2 cellular contexts compared by ENCODE assay signal in genomic region chr9:106934424-106934823, GRCh38.
A peak's percentile ranks its signal among the peaks of the same experiment; 100 is the strongest.
TF ChIP-seq lines count a peak whose summit lies in the region.

No MANE protein-coding gene starts in this region.

TF ChIP-seq in GM23338, 12 proteins besides CTCF, POLR2A, EP300 and RAD21 (continued from another document):
- no peak for TF ChIP-seq ZNF462 (CRISPR knock-in tag; IDR thresholded peaks at IDR 0.05)
- TF ChIP-seq NANOG (IDR thresholded peaks at IDR 0.05; ENCODE audit: borderline replicate concordance): no peak
- TF ChIP-seq REST (IDR thresholded peaks at IDR 0.05; ENCODE audit: unreplicated experiment): peak; percentile 29
- no peak for TF ChIP-seq EZH2 (IDR thresholded peaks at IDR 0.05; ENCODE audit: low read depth, unreplicated experiment)
- TF ChIP-seq ZNF331 (CRISPR knock-in tag; IDR thresholded peaks at IDR 0.05; ENCODE audit: low read depth): no peak
- TF ChIP-seq EZH2phosphoT487 (IDR thresholded peaks at IDR 0.05; ENCODE audit: unreplicated experiment): no peak

TF ChIP-seq in WTC11, 78 proteins besides CTCF, POLR2A, EP300 and RAD21 (continued from another document):
- TF ChIP-seq MAX (CRISPR knock-in tag; IDR thresholded peaks at IDR 0.05) (no peak), ZMAT4 (CRISPR knock-in tag; IDR thresholded peaks at IDR 0.05) (no peak), ELF4 (CRISPR knock-in tag; IDR thresholded peaks at IDR 0.05; ENCODE audit: low read depth) (no peak), NR2C2 (CRISPR knock-in tag; IDR thresholded peaks at IDR 0.05) (no peak), JUN (CRISPR knock-in tag; IDR thresholded peaks at IDR 0.05) (no peak), IRF1 (CRISPR knock-in tag; IDR thresholded peaks at IDR 0.05) (no peak), CBFB (CRISPR knock-in tag; IDR thresholded peaks at IDR 0.05; ENCODE audit: low read depth) (no peak)
TF ChIP-seq in WTC11: peak in this region for 0.
